Comparison of ENCODE assay signal across 27 cellular contexts in the genomic region with DNA sequence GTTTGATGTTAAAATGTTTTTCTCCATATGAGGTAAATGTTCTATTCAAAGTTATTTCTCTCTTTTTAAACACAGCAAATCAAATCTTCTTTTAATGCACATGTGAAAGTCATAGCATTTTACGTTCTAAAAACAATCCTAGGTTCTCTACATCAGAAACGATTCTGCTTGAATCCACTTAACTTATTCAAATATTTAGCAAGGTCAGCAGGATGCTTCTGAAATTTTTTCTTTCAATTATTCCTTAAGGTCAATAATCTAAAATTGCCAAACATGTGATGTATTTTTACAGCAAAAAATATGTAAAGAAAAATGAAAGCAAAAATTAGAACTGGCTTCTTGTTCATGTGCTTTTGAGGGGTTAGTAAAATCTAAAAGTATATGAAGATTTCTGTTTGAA.
"Had no signal": no experiment of that assay in that cellular context is flagged by ENCODE, and none has a peak within 500 bp of the region (broad histone marks: within the 10 kb centered on the region; RNA-seq: fewer than 3 reads in every experiment).

No MANE protein-coding gene starts in this region.

- H3K4me3 Mint-ChIP-seq: activated CD4-positive, alpha-beta memory T cell treated with anti-CD3 and anti-CD28 coated beads, Interleukin-2, amount 10 ng/mL, durations not matched to agents 7 days and 5 days; activated CD4-positive, alpha-beta T cell treated with anti-CD3 and anti-CD28 coated beads, Interleukin-2, amount 10 ng/mL, durations not matched to agents 7 days and 5 days; activated naive CD4-positive, alpha-beta T cell treated with anti-CD3 and anti-CD28 coated beads for 36 hours; activated naive CD8-positive, alpha-beta T cell; activated T-helper 17 cell treated with anti-CD3 and anti-CD28 coated beads, Interleukin-2, amount 50 U/mL, for 72 hours; T-cell had no signal

- ATAC-seq: activated T-helper 17 cell treated with anti-CD3 and anti-CD28 coated beads, Interleukin-2, amount 50 U/mL, for 72 hours; Panc1; Right ventricle myocardium inferior; T-cell had no signal

- H3K9me3 Mint-ChIP-seq: activated CD4-positive, alpha-beta memory T cell treated with anti-CD3 and anti-CD28 coated beads, Interleukin-2, amount 10 ng/mL, durations not matched to agents 7 days and 5 days; activated CD4-positive, alpha-beta T cell treated with anti-CD3 and anti-CD28 coated beads, Interleukin-2, amount 10 ng/mL, durations not matched to agents 7 days and 5 days; activated naive CD4-positive, alpha-beta T cell treated with anti-CD3 and anti-CD28 coated beads for 36 hours; activated T-helper 17 cell treated with anti-CD3 and anti-CD28 coated beads, Interleukin-2, amount 50 U/mL, for 72 hours; T-cell had no signal

- H3K27ac ChIP-seq: SK-N-MC, VCaP had no signal

- DNase-seq: activated CD4-positive, alpha-beta memory T cell treated with anti-CD3 and anti-CD28 coated beads, Interleukin-2, amount 10 ng/mL, durations not matched to agents 7 days and 5 days; activated CD4-positive, alpha-beta T cell treated with anti-CD3 and anti-CD28 coated beads, Interleukin-2, amount 10 ng/mL, durations not matched to agents 7 days and 5 days; activated CD4-positive, CD25-positive, alpha-beta regulatory T cell; activated gamma-delta T cell; activated naive CD4-positive, alpha-beta T cell treated with anti-CD3 and anti-CD28 coated beads for 36 hours; activated T-cell treated with anti-CD3 and anti-CD28 coated beads for 4 hours; activated T-cell treated with anti-CD3 and anti-CD28 coated beads, Interleukin-2, amount 50 U/mL, for 48 hours; amygdala; caudate nucleus; Kasumi-1; NCI-H1092; NCI-H2029; NCI-H2107; NCI-H2171 treated with DMSO at 0.1 percent for 48 hours; NCI-H226; NCI-H526; NCI-H82; NK-92 treated with Interleukin-12 subunit alpha and Interleukin-12 subunit beta, amount 100 ng/mL, for 24 hours; OCI-M1; RPMI8226; T-cell had no signal

- H3K27me3 Mint-ChIP-seq: activated CD4-positive, alpha-beta T cell treated with anti-CD3 and anti-CD28 coated beads, Interleukin-2, amount 10 ng/mL, durations not matched to agents 7 days and 5 days; activated T-helper 17 cell treated with anti-CD3 and anti-CD28 coated beads, Interleukin-2, amount 50 U/mL, for 72 hours had no signal

- H3K4me3 ChIP-seq: SK-N-MC had no signal

- H3K27ac Mint-ChIP-seq: activated CD4-positive, alpha-beta memory T cell treated with anti-CD3 and anti-CD28 coated beads, Interleukin-2, amount 10 ng/mL, durations not matched to agents 7 days and 5 days; activated CD4-positive, alpha-beta T cell treated with anti-CD3 and anti-CD28 coated beads, Interleukin-2, amount 10 ng/mL, durations not matched to agents 7 days and 5 days; activated naive CD4-positive, alpha-beta T cell treated with anti-CD3 and anti-CD28 coated beads for 36 hours; activated naive CD8-positive, alpha-beta T cell; activated T-helper 17 cell treated with anti-CD3 and anti-CD28 coated beads, Interleukin-2, amount 50 U/mL, for 72 hours; T-cell had no signal

- H3K4me1 Mint-ChIP-seq: activated CD4-positive, alpha-beta memory T cell treated with anti-CD3 and anti-CD28 coated beads, Interleukin-2, amount 10 ng/mL, durations not matched to agents 7 days and 5 days; activated CD4-positive, alpha-beta T cell treated with anti-CD3 and anti-CD28 coated beads, Interleukin-2, amount 10 ng/mL, durations not matched to agents 7 days and 5 days; activated T-helper 17 cell treated with anti-CD3 and anti-CD28 coated beads, Interleukin-2, amount 50 U/mL, for 72 hours; T-cell had no signal

- H3K36me3 Mint-ChIP-seq: activated naive CD8-positive, alpha-beta T cell; T-cell had no signal
